In genomic region chr1:154974808-154975408, GRCh38 we compare ENCODE assay signal across 8 cellular contexts. TPM values are rescaled to one million over a fixed set of nuclear protein-coding genes. Genes with fewer than 3 reads are reported as not detected.
DNase-seq lines count a peak whose midpoint lies in the region; ATAC-seq lines count a peak whose summit lies in the region.

No MANE protein-coding gene starts in this region.

- H3K9me3 ChIP-seq in aorta (ENCODE audit: control insufficient read depth, low read length) = no peaks in the 10 kb centered on the region

- peaks cover 25% of the 10 kb centered on the region for H3K4me1 ChIP-seq in rectal smooth muscle tissue (ENCODE audit: control insufficient read depth, insufficient read depth, low read length)
- H3K4me1 ChIP-seq in aorta (ENCODE audit: control insufficient read depth in 1 of 2, insufficient read depth in 2 of 2, low read length in 2 of 2) = no peaks in the 10 kb centered on the region

- POLR2A ChIA-PET in T-cell (lab: Charles Lee) = interaction anchor here in 1 of 2 donors (1.1 to 1.6 kb wide), 2 partner anchors 19 to 23 kb away, joined by 5 to 22 read pairs; partner anchors contain the start of gene PBXIP1

- peaks cover 5% of the 10 kb centered on the region for H3K36me3 Mint-ChIP-seq in T-cell

- H3K4me1 Mint-ChIP-seq in T-cell = peaks cover 13 to 30% (median 16%) of the 10 kb centered on the region in 3 donors

- no peaks in the 10 kb centered on the region for H3K9me3 Mint-ChIP-seq in T-cell

- peak overlapping the region; percentile 77 for H3K9ac ChIP-seq in rectal smooth muscle tissue (ENCODE audit: low read length)

- ATAC-seq in GM18502 (IDR thresholded peaks at IDR 0.05; ENCODE audit: poor library complexity, unreplicated experiment) (peak; percentile 37), HG02938 (IDR thresholded peaks at IDR 0.05; ENCODE audit: unreplicated experiment) (peak; percentile 47), T-cell (replicated peaks in 1 of 4) (peak; percentile 49 to 56 (median 55)), aorta (ENCODE audit: low FRiP score) (peak; percentile 84)

- H3K27me3 Mint-ChIP-seq in T-cell = no peaks in the 10 kb centered on the region

- DNase-seq in NCI-H1694 (lab: John Stamatoyannopoulos, UW) = peak; percentile 97
- peak in 33 of 34 experiments; percentile 85 to 96 (median 91) for DNase-seq in T-cell
- DNase-seq in anterior cingulate cortex (lab: John Stamatoyannopoulos, UW) = peak in 55 of 58 donors; percentile 82 to 100 (median 93)
- peak; percentile 86 for DNase-seq in hepatic stellate cell (ENCODE audit: low spot score)
- DNase-seq in aorta = peak; percentile 98

- no peak overlapping the region for H3K27ac Mint-ChIP-seq in T-cell

- peak overlapping the region; percentile 93 for H3K27ac ChIP-seq in rectal smooth muscle tissue (ENCODE audit: low read depth, low read length)
- H3K27ac ChIP-seq in aorta (ENCODE audit: low read depth in 1 of 2, low read length in 2 of 2) = peak overlapping the region; percentile 15 to 78

- H3K4me3 ChIP-seq in rectal smooth muscle tissue (ENCODE audit: low read length) (peak overlapping the region; percentile 75), aorta (ENCODE audit: low read length in 2 of 2) (peak overlapping the region; percentile 81 to 89)

- H3K27me3 ChIP-seq in rectal smooth muscle tissue (ENCODE audit: control insufficient read depth, insufficient read depth, low read length) (no peaks in the 10 kb centered on the region), aorta (ENCODE audit: control insufficient read depth in 1 of 2, insufficient read depth in 2 of 2, low read length in 1 of 2) (no peaks in the 10 kb centered on the region)

- 0 to 1% methylated on average over 30 of the region's 30 CpGs for WGBS in aorta, 2 donors

- no peak overlapping the region for H3K4me3 Mint-ChIP-seq in T-cell

- CTCF ChIA-PET in T-cell (lab: Charles Lee) = interaction anchor here in 1 of 2 donors (0.5 to 2.7 kb wide), 4 partner anchors 37 to 298 kb away, joined by 3 to 13 read pairs (median 4); partner anchors contain the start of gene CLK2

- intact Hi-C loops in aorta (cut with DNase I) = loop anchor here in 1 of 2 donors (10.0 kb wide), 1 partner anchor 1180 kb away; no protein-coding TSS in a partner anchor

- H3K36me3 ChIP-seq in rectal smooth muscle tissue (ENCODE audit: control insufficient read depth, insufficient read depth, low read length) = no peaks in the 10 kb centered on the region
- no peaks in the 10 kb centered on the region for H3K36me3 ChIP-seq in aorta (ENCODE audit: control insufficient read depth in 1 of 2, insufficient read depth in 2 of 2, low read length in 1 of 2)

RNA-seq across cellular contexts. Expression of gene CKS1B, which starts 0.4 kb away (rescaled TPM):
- 10 to 100 TPM in 4 of 5 donors, 1 to 10 TPM in 1; 7.9 to 11.8 (median 10.3) TPM for total RNA-seq in T-cell
- 10 to 100 TPM; 19.3 to 25.5 TPM for total RNA-seq in aorta
- polyA plus RNA-seq in aorta = 10 to 100 TPM; 38.9 to 58.9 TPM

RNA-seq across cellular contexts. Expression of gene SHC1, which starts 4.4 kb away (rescaled TPM):
- total RNA-seq in T-cell (10 to 100 TPM; 61.3 to 88.2 (median 76.8) TPM), aorta (100 to 1,000 TPM; 165 to 182 TPM)
- polyA plus RNA-seq in aorta = 100 to 1,000 TPM in 1 of 2 donors, 10 to 100 TPM in 1; 39.1 to 179 TPM

RNA-seq across cellular contexts. Expression of gene FLAD1, which starts 8.2 kb away (rescaled TPM):
- 10 to 100 TPM; 32.8 to 64.3 (median 53.4) TPM for total RNA-seq in T-cell
- total RNA-seq in aorta = 10 to 100 TPM; 14.5 to 17.6 TPM
- polyA plus RNA-seq in aorta = 10 to 100 TPM; 23.8 to 24.2 TPM

RNA-seq across cellular contexts. Expression of gene PYGO2, which starts 13.3 kb away (rescaled TPM):
- 10 to 100 TPM; 36.0 to 70.8 (median 68.5) TPM for total RNA-seq in T-cell
- 10 to 100 TPM; 17.3 to 23.6 TPM for total RNA-seq in aorta
- polyA plus RNA-seq in aorta = 10 to 100 TPM; 11.6 to 16.6 TPM

RNA-seq across cellular contexts. Expression of gene LENEP, which starts 18.5 kb away (rescaled TPM):
- total RNA-seq in T-cell = 1 to 10 TPM in 3 of 5 donors, not detected in 2; 1.3 to 3.0 (median 1.6) TPM
- not detected for total RNA-seq in aorta
- not detected for polyA plus RNA-seq in aorta

Comparison
In these comparisons a context has a peak if more than half of its experiments do, and no peak if none do; other contexts are left out.
1. Peak in every context shown above with its lines: DNase-seq, ATAC-seq, H3K4me3 ChIP-seq and H3K27ac ChIP-seq.